In genomic region chr20:19924255-19924654, GRCh38 we compare ENCODE assay signal across 31 cellular contexts.
"Had no signal": no experiment of that assay in that cellular context is flagged by ENCODE, and none has a peak within 500 bp of the region (broad histone marks: within the 10 kb centered on the region; RNA-seq: fewer than 3 reads in every experiment).

No MANE protein-coding gene starts in this region.

- H3K27ac ChIP-seq: brain microvascular endothelial cell, esophagus squamous epithelium, WERI-Rb-1 had no signal

- FAIRE-seq: astrocyte, bronchial epithelial cell, frontal cortex had no signal

- H3K36me3 Mint-ChIP-seq: activated naive CD8-positive, alpha-beta T cell had no signal

- ATAC-seq: activated CD4-positive, CD25-positive, alpha-beta regulatory T cell treated with anti-CD3 and anti-CD28 coated beads, Interleukin-2, amount 50 U/mL, for 24 hours; activated CD8-positive, alpha-beta T cell treated with anti-CD3 and anti-CD28 coated beads for 36 hours; activated T-cell treated with anti-CD3 and anti-CD28 coated beads, Interleukin-2, amount 50 U/mL, for 4 hours; activated T-helper 17 cell treated with anti-CD3 and anti-CD28 coated beads, Interleukin-2, amount 50 U/mL, for 72 hours; effector memory CD8-positive, alpha-beta T cell; T-helper 17 cell had no signal

- H3K27ac Mint-ChIP-seq: activated B cell treated with CpG ODN at 0.5 μM for 24 hours; activated CD8-positive, alpha-beta T cell treated with anti-CD3 and anti-CD28 coated beads for 36 hours; activated naive CD8-positive, alpha-beta T cell; activated T-helper 17 cell treated with anti-CD3 and anti-CD28 coated beads, Interleukin-2, amount 50 U/mL, for 72 hours; effector memory CD8-positive, alpha-beta T cell; T-helper 17 cell; T-helper 2 cell treated with Interferon-gamma antibody and Interleukin-4, amounts not matched to agents 5 μg/mL and 100 μg/mL, for 36 hours had no signal

- H3K4me3 Mint-ChIP-seq: activated B cell treated with CpG ODN at 0.5 μM for 24 hours; activated CD8-positive, alpha-beta T cell treated with anti-CD3 and anti-CD28 coated beads for 36 hours; activated naive CD8-positive, alpha-beta T cell; activated T-cell treated with anti-CD3 and anti-CD28 coated beads, Interleukin-2, amount 50 U/mL, for 4 hours; activated T-helper 17 cell treated with anti-CD3 and anti-CD28 coated beads, Interleukin-2, amount 50 U/mL, for 72 hours; central memory CD8-positive, alpha-beta T cell; effector memory CD8-positive, alpha-beta T cell; T-helper 17 cell; T-helper 2 cell treated with Interferon-gamma antibody and Interleukin-4, amounts not matched to agents 5 μg/mL and 100 μg/mL, for 36 hours had no signal

- DNase-seq: activated B cell treated with CpG ODN at 0.5 μM for 24 hours; activated CD4-positive, alpha-beta T cell treated with anti-CD3 and anti-CD28 coated beads for 48 hours; activated CD4-positive, alpha-beta T cell treated with anti-CD3 and anti-CD28 coated beads, Interleukin-2, amount 50 U/mL, for 1 hour; activated CD4-positive, alpha-beta T cell treated with anti-CD3 and anti-CD28 coated beads, Interleukin-2, amount 50 U/mL, for 48 hours; activated CD8-positive, alpha-beta memory T cell treated with anti-CD3 and anti-CD28 coated beads for 24 hours; activated CD8-positive, alpha-beta T cell treated with anti-CD3 and anti-CD28 coated beads for 36 hours; activated effector memory CD4-positive, alpha-beta T cell treated with Interleukin-2 at 50 U/mL for 16 hours; activated gamma-delta T cell treated with Interleukin-2 at 50 U/mL for 16 hours; activated naive CD4-positive, alpha-beta T cell treated with anti-CD3 and anti-CD28 coated beads, Interleukin-2, amount 50 U/mL, for 16 hours; activated naive CD4-positive, alpha-beta T cell treated with Interleukin-2 at 50 U/mL for 16 hours; activated T-cell treated with anti-CD3 and anti-CD28 coated beads, Interleukin-2, amount 50 U/mL, for 4 hours; amniotic stem cell; anterior cingulate cortex; brain microvascular endothelial cell; cortex of kidney; dermis blood vessel endothelial cell; effector CD4-positive, alpha-beta T cell; effector memory CD8-positive, alpha-beta T cell; esophagus squamous epithelium; head of caudate nucleus; T-helper 17 cell; T1000; WERI-Rb-1 had no signal

- H3K9me3 ChIP-seq: esophagus squamous epithelium had no signal

- H3K9me3 Mint-ChIP-seq: activated B cell treated with CpG ODN at 0.5 μM for 24 hours; activated CD8-positive, alpha-beta T cell treated with anti-CD3 and anti-CD28 coated beads for 36 hours; activated T-cell treated with anti-CD3 and anti-CD28 coated beads, Interleukin-2, amount 50 U/mL, for 4 hours; activated T-helper 17 cell treated with anti-CD3 and anti-CD28 coated beads, Interleukin-2, amount 50 U/mL, for 72 hours; central memory CD8-positive, alpha-beta T cell; effector memory CD8-positive, alpha-beta T cell; T-helper 2 cell treated with Interferon-gamma antibody and Interleukin-4, amounts not matched to agents 5 μg/mL and 100 μg/mL, for 36 hours had no signal

- H3K27me3 Mint-ChIP-seq: activated B cell treated with CpG ODN at 0.5 μM for 24 hours; activated naive CD8-positive, alpha-beta T cell; activated T-helper 17 cell treated with anti-CD3 and anti-CD28 coated beads, Interleukin-2, amount 50 U/mL, for 72 hours had no signal

- H3K4me1 Mint-ChIP-seq: activated B cell treated with CpG ODN at 0.5 μM for 24 hours; central memory CD8-positive, alpha-beta T cell; T-helper 17 cell had no signal

- H3K36me3 ChIP-seq: brain microvascular endothelial cell, esophagus squamous epithelium, WERI-Rb-1 had no signal

- H3K27me3 ChIP-seq: brain microvascular endothelial cell, esophagus squamous epithelium had no signal

- H3K4me3 ChIP-seq: esophagus squamous epithelium had no signal
